Comparison of ENCODE assay signal across 12 cellular contexts in genomic region chr5:145495741-145496140, GRCh38.
DNase-seq lines count a peak whose midpoint lies in the region; ATAC-seq and TF ChIP-seq lines count a peak whose summit lies in the region.
"Had no signal": no experiment of that assay in that cellular context is flagged by ENCODE, and none has a peak within 500 bp of the region (broad histone marks: within the 10 kb centered on the region; RNA-seq: fewer than 3 reads in every experiment).

No MANE protein-coding gene starts in this region.

- peaks cover 9% of the 10 kb centered on the region; the same call in 1 of the 2 replicates for H3K36me3 Mint-ChIP-seq in HFFc6 (ENCODE audit: low read depth)
- H3K36me3 Mint-ChIP-seq in activated naive CD8-positive, alpha-beta T cell treated with anti-CD3 and anti-CD28 coated beads, Interleukin-2, amount 50 U/mL, for 24 hours (ENCODE audit: low read depth): no peaks in the 10 kb centered on the region
- H3K36me3 Mint-ChIP-seq: CD14-positive monocyte had no signal

- no peaks in the 10 kb centered on the region for H3K27me3 Mint-ChIP-seq in HFFc6 (ENCODE audit: insufficient read depth)
- H3K27me3 Mint-ChIP-seq in activated naive CD8-positive, alpha-beta T cell treated with anti-CD3 and anti-CD28 coated beads, Interleukin-2, amount 50 U/mL, for 24 hours: no peaks in the 10 kb centered on the region

- no peaks in the 10 kb centered on the region for H3K27me3 ChIP-seq in dorsolateral prefrontal cortex
- H3K27me3 ChIP-seq: cardiac muscle cell had no signal

- H3K4me3 ChIP-seq in dorsolateral prefrontal cortex: no peak overlapping the region
- H3K4me3 ChIP-seq: cardiac muscle cell had no signal

- H3K4me1 Mint-ChIP-seq in HFFc6 (ENCODE audit: low read depth): peaks cover 50% of the 10 kb centered on the region
- no peaks in the 10 kb centered on the region for H3K4me1 Mint-ChIP-seq in activated naive CD8-positive, alpha-beta T cell treated with anti-CD3 and anti-CD28 coated beads, Interleukin-2, amount 50 U/mL, for 24 hours
- H3K4me1 Mint-ChIP-seq: CD14-positive monocyte had no signal

- no peak overlapping the region for H3K4me3 Mint-ChIP-seq in HFFc6
- no peak overlapping the region for H3K4me3 Mint-ChIP-seq in activated naive CD8-positive, alpha-beta T cell treated with anti-CD3 and anti-CD28 coated beads, Interleukin-2, amount 50 U/mL, for 24 hours
- H3K4me3 Mint-ChIP-seq: CD14-positive monocyte had no signal

- ATAC-seq in activated naive CD8-positive, alpha-beta T cell treated with anti-CD3 and anti-CD28 coated beads, Interleukin-2, amount 50 U/mL, for 24 hours: no peak
- ATAC-seq in HG03439 (IDR thresholded peaks at IDR 0.05; ENCODE audit: unreplicated experiment): no peak

- TF ChIP-seq CTCF in HFFc6 (IDR thresholded peaks at IDR 0.05) (no peak), dorsolateral prefrontal cortex (IDR thresholded peaks at IDR 0.05 in 54 of 56, conservative IDR thresholded peaks at IDR 0.05 in 2 of 56; ENCODE audit: low read depth in 1 of 56, partially characterized antibody in 56 of 56) (no peak)

- DNase-seq in A172 (ENCODE audit: low spot score) (peak; percentile 90), HFFc6 (peak; percentile 84), amniotic stem cell (lab: John Stamatoyannopoulos, UW) (peak; percentile 77), iPS-NIHi11 (ENCODE audit: low spot score) (peak; percentile 21), dorsolateral prefrontal cortex (no peak), NCI-H2196 (lab: John Stamatoyannopoulos, UW; ENCODE audit: unreplicated experiment) (no peak)
- DNase-seq in activated naive CD8-positive, alpha-beta T cell treated with anti-CD3 and anti-CD28 coated beads, Interleukin-2, amount 50 U/mL, for 24 hours: no peak
- DNase-seq: activated CD4-positive, alpha-beta T cell treated with anti-CD3 and anti-CD28 coated beads for 1 hour had no signal

- peak overlapping the region; percentile 75 for H3K27ac Mint-ChIP-seq in HFFc6
- no peak overlapping the region for H3K27ac Mint-ChIP-seq in activated naive CD8-positive, alpha-beta T cell treated with anti-CD3 and anti-CD28 coated beads, Interleukin-2, amount 50 U/mL, for 24 hours
- H3K27ac Mint-ChIP-seq: CD14-positive monocyte, progenitor cell of endocrine pancreas had no signal

- intact Hi-C loops in dorsolateral prefrontal cortex (cut with DNase I): no loop called here

- peak overlapping the region in 14 of 59 donors; percentile 5 to 64 (median 30) for H3K27ac ChIP-seq in dorsolateral prefrontal cortex
- H3K27ac ChIP-seq: cardiac muscle cell had no signal

- H3K9me3 Mint-ChIP-seq in HFFc6: no peaks in the 10 kb centered on the region; the same call in 1 of the 2 replicates
- peaks cover 4% of the 10 kb centered on the region for H3K9me3 Mint-ChIP-seq in activated naive CD8-positive, alpha-beta T cell treated with anti-CD3 and anti-CD28 coated beads, Interleukin-2, amount 50 U/mL, for 24 hours

Comparison
In these comparisons a context has a peak if more than half of its experiments do, and no peak if none do; other contexts are left out.
1. DNase-seq: peak in A172 (single experiment), HFFc6 (single experiment), amniotic stem cell (single experiment) and iPS-NIHi11 (single experiment); none in activated naive CD8-positive, alpha-beta T cell treated with anti-CD3 and anti-CD28 coated beads, Interleukin-2, amount 50 U/mL, for 24 hours (single experiment), dorsolateral prefrontal cortex (0 of 10) and NCI-H2196 (single experiment).